In the genomic region with DNA sequence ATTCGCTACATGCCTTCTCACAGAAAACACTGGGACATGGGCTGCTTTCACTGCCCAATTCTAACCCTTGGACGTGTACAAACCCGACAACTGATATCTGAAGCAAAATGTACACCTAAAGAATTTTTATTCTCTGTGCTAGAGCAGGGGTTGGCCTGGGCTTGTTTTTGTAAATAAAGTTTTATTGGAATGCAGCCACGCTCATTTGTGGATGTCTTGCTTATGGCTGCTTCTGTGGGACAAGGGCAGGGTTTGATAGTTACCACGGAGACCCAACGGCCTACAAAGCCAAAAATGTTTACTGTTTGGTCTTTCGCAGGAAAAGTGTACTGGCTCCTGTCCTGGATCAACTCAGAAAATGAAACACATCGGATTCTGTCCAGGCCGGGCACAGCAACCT, we compare ENCODE assay signal across 39 cellular contexts. TPM values are rescaled to one million over a fixed set of nuclear protein-coding genes. Genes with fewer than 3 reads are reported as not detected.
"Had no signal": no experiment of that assay in that cellular context is flagged by ENCODE, and none has a peak within 500 bp of the region (broad histone marks: within the 10 kb centered on the region; RNA-seq: fewer than 3 reads in every experiment).

No MANE protein-coding gene starts in this region.

- H3K36me3 ChIP-seq: MG63 had no signal

- DNase-seq: activated B cell treated with CpG ODN at 0.5 μM for 24 hours; activated CD4-positive, alpha-beta memory T cell treated with anti-CD3 and anti-CD28 coated beads for 36 hours; activated CD4-positive, alpha-beta T cell treated with anti-CD3 and anti-CD28 coated beads for 4 hours; activated CD4-positive, alpha-beta T cell treated with anti-CD3 and anti-CD28 coated beads, Interleukin-2, amount 50 U/mL, for 1 hour; activated CD4-positive, CD25-positive, alpha-beta regulatory T cell treated with anti-CD3 and anti-CD28 coated beads, Interleukin-2, amount 50 U/mL, for 72 hours; activated CD8-positive, alpha-beta memory T cell treated with anti-CD3 and anti-CD28 coated beads, Interleukin-2, amount 50 U/mL, for 4 hours; activated gamma-delta T cell treated with Interleukin-2 at 50 U/mL for 16 hours; activated naive CD4-positive, alpha-beta T cell treated with anti-CD3 and anti-CD28 coated beads for 36 hours; activated naive CD8-positive, alpha-beta T cell treated with anti-CD3 and anti-CD28 coated beads, Interleukin-2, amount 50 U/mL, for 24 hours; activated T-cell treated with anti-CD3 and anti-CD28 coated beads for 4 hours; activated T-cell treated with anti-CD3 and anti-CD28 coated beads, Interleukin-2, amount 50 U/mL, for 4 hours; anterior cingulate cortex; caudate nucleus; Karpas-422; KBM-7; MG63; MV-4-11; NCI-H1092; NCI-H1436 treated with DMSO at 0.1 percent for 48 hours; NCI-H187; NCI-H2029 treated with DMSO at 0.1 percent for 48 hours; NCI-H2107; NCI-H2171; NCI-H510A; NCI-H526; NCI-H748 treated with DMSO at 0.1 percent for 48 hours; NK-92 treated with Interleukin-12 subunit alpha and Interleukin-12 subunit beta, amount 100 ng/mL, for 24 hours; PC-3; SIG-M5; SW 1271; T-helper 1 cell; T-helper 2 cell; T-helper 9 cell had no signal

- H3K27ac ChIP-seq: RWPE1, VCaP had no signal

- ATAC-seq: activated naive CD8-positive, alpha-beta T cell treated with anti-CD3 and anti-CD28 coated beads, Interleukin-2, amount 50 U/mL, for 24 hours; activated T-cell treated with anti-CD3 and anti-CD28 coated beads, Interleukin-2, amount 50 U/mL, for 4 hours; PC-3; Right ventricle myocardium inferior had no signal

- H3K27me3 ChIP-seq: MG63 had no signal

- FAIRE-seq: bronchial epithelial cell, RCC 7860 had no signal

- H3K4me3 ChIP-seq: MG63 had no signal

- H3K9me3 ChIP-seq: MG63 had no signal

RNA-seq across cellular contexts. Expression of a gene that starts 58.1 kb away (rescaled TPM):
- total RNA-seq: activated B cell treated with CpG ODN at 0.5 μM for 24 hours; activated CD4-positive, alpha-beta memory T cell treated with anti-CD3 and anti-CD28 coated beads for 36 hours; activated naive CD4-positive, alpha-beta T cell treated with anti-CD3 and anti-CD28 coated beads for 36 hours; activated T-cell treated with anti-CD3 and anti-CD28 coated beads, Interleukin-2, amount 50 U/mL, for 4 hours; activated T-helper 1 cell treated with anti-CD3 and anti-CD28 coated beads, Interleukin-12 subunit alpha, Interleukin-12 subunit beta, Interleukin-2, Interleukin-4 antibody, amounts not matched to agents 30 ng/mL and 10 ng/mL and 1 ng/mL, durations not matched to agents 14 hours and 24 hours and 36 hours had no signal
